In the genomic region with DNA sequence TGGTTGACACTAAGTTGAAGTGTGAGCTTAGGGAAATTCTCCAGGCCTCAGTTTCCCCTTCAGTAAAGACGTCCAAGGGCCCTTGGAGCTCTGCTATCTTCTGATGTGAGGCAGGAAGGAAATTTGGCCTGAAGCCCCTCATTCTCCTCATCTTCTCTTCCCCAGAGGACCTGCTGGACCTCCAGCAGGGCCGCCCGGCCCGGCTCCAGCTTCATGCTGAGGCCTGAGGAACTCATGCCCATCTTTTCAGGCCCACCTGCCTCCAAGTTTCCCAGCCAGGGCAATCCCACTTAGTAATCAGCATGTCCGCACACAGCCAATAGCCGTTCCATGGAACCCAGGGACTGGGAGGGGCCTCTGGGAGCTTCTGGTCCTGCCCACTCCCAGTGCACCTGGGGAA, we compare ENCODE assay signal across 23 cellular contexts. TPM values are rescaled to one million over a fixed set of nuclear protein-coding genes. Genes with fewer than 3 reads are reported as not detected.
"Had no signal": no experiment of that assay in that cellular context is flagged by ENCODE, and none has a peak within 500 bp of the region (broad histone marks: within the 10 kb centered on the region; RNA-seq: fewer than 3 reads in every experiment).

No MANE protein-coding gene starts in this region.

- H3K4me3 ChIP-seq: ascending aorta, body of pancreas, MG63, SJCRH30, SK-N-MC had no signal

- DNase-seq: activated CD4-positive, alpha-beta T cell treated with anti-CD3 and anti-CD28 coated beads, Interleukin-2, amount 10 ng/mL, durations not matched to agents 24 days and 14 days; activated CD4-positive, alpha-beta T cell treated with anti-CD3 and anti-CD28 coated beads, Interleukin-2, amount 50 U/mL, for 4 hours; activated CD8-positive, alpha-beta T cell treated with anti-CD3 and anti-CD28 coated beads, Interleukin-2, amount 10 ng/mL, durations not matched to agents 7 days and 5 days; activated gamma-delta T cell; activated naive CD4-positive, alpha-beta T cell treated with Interleukin-2 at 50 U/mL for 16 hours; activated naive CD8-positive, alpha-beta T cell treated with anti-CD3 and anti-CD28 coated beads, Interleukin-2, amount 10 ng/mL, durations not matched to agents 7 days and 5 days; activated T-cell treated with anti-CD3 and anti-CD28 coated beads, Interleukin-2, amount 50 U/mL, for 24 hours; cerebellar nuclear complex; Kasumi-1; NCI-H1048; NCI-H1930; NCI-H226 had no signal

- H3K4me1 ChIP-seq: ascending aorta had no signal

- H3K36me3 Mint-ChIP-seq: activated naive CD4-positive, alpha-beta T cell treated with anti-CD3 and anti-CD28 coated beads, Interleukin-2, amount 50 U/mL, for 24 hours; activated naive CD8-positive, alpha-beta T cell treated with anti-CD3 and anti-CD28 coated beads, Interleukin-2, amount 10 ng/mL, durations not matched to agents 7 days and 5 days had no signal

- H3K4me1 Mint-ChIP-seq: activated CD4-positive, alpha-beta T cell treated with anti-CD3 and anti-CD28 coated beads, Interleukin-2, amount 10 ng/mL, durations not matched to agents 24 days and 14 days; activated naive CD8-positive, alpha-beta T cell treated with anti-CD3 and anti-CD28 coated beads, Interleukin-2, amount 10 ng/mL, durations not matched to agents 7 days and 5 days had no signal

- ATAC-seq: activated CD8-positive, alpha-beta T cell treated with anti-CD3 and anti-CD28 coated beads, Interleukin-2, amount 10 ng/mL, durations not matched to agents 7 days and 5 days had no signal

- H3K9me3 Mint-ChIP-seq: activated CD4-positive, alpha-beta T cell treated with anti-CD3 and anti-CD28 coated beads, Interleukin-2, amount 10 ng/mL, durations not matched to agents 24 days and 14 days; activated naive CD4-positive, alpha-beta T cell treated with anti-CD3 and anti-CD28 coated beads, Interleukin-2, amount 50 U/mL, for 24 hours; activated naive CD8-positive, alpha-beta T cell treated with anti-CD3 and anti-CD28 coated beads, Interleukin-2, amount 10 ng/mL, durations not matched to agents 7 days and 5 days; activated T-cell treated with anti-CD3 and anti-CD28 coated beads, Interleukin-2, amount 50 U/mL, for 24 hours; activated T-helper 2 cell treated with anti-CD3 and anti-CD28 coated beads, Interferon-gamma antibody, Interleukin-2, Interleukin-4, amounts not matched to agents 10 μg/mL and 5 μg/mL and 100 μg/mL, durations not matched to agents 14 hours and 24 hours and 36 hours had no signal

- H3K27me3 ChIP-seq: ascending aorta, body of pancreas, MG63 had no signal

- H3K36me3 ChIP-seq: ascending aorta, MG63, SJCRH30 had no signal

- H3K9me3 ChIP-seq: ascending aorta, body of pancreas, MG63, SJCRH30 had no signal

- H3K27ac ChIP-seq: ascending aorta, body of pancreas, SJCRH30, SK-N-MC had no signal

- H3K27ac Mint-ChIP-seq: activated CD4-positive, alpha-beta T cell treated with anti-CD3 and anti-CD28 coated beads, Interleukin-2, amount 10 ng/mL, durations not matched to agents 24 days and 14 days; activated CD8-positive, alpha-beta T cell treated with anti-CD3 and anti-CD28 coated beads, Interleukin-2, amount 10 ng/mL, durations not matched to agents 7 days and 5 days; activated naive CD4-positive, alpha-beta T cell treated with anti-CD3 and anti-CD28 coated beads, Interleukin-2, amount 50 U/mL, for 24 hours; activated naive CD8-positive, alpha-beta T cell treated with anti-CD3 and anti-CD28 coated beads, Interleukin-2, amount 10 ng/mL, durations not matched to agents 7 days and 5 days; activated T-cell treated with anti-CD3 and anti-CD28 coated beads, Interleukin-2, amount 50 U/mL, for 24 hours; activated T-helper 2 cell treated with anti-CD3 and anti-CD28 coated beads, Interferon-gamma antibody, Interleukin-2, Interleukin-4, amounts not matched to agents 10 μg/mL and 5 μg/mL and 100 μg/mL, durations not matched to agents 14 hours and 24 hours and 36 hours had no signal

- H3K4me3 Mint-ChIP-seq: activated CD4-positive, alpha-beta T cell treated with anti-CD3 and anti-CD28 coated beads, Interleukin-2, amount 10 ng/mL, durations not matched to agents 24 days and 14 days; activated CD8-positive, alpha-beta T cell treated with anti-CD3 and anti-CD28 coated beads, Interleukin-2, amount 10 ng/mL, durations not matched to agents 7 days and 5 days; activated naive CD4-positive, alpha-beta T cell treated with anti-CD3 and anti-CD28 coated beads, Interleukin-2, amount 50 U/mL, for 24 hours; activated naive CD8-positive, alpha-beta T cell treated with anti-CD3 and anti-CD28 coated beads, Interleukin-2, amount 10 ng/mL, durations not matched to agents 7 days and 5 days; activated T-cell treated with anti-CD3 and anti-CD28 coated beads, Interleukin-2, amount 50 U/mL, for 24 hours had no signal

RNA-seq across cellular contexts. Expression of gene LRRC15, which starts 4.0 kb away (rescaled TPM):
- total RNA-seq: activated CD4-positive, alpha-beta T cell treated with anti-CD3 and anti-CD28 coated beads, Interleukin-2, amount 10 ng/mL, durations not matched to agents 24 days and 14 days; activated CD8-positive, alpha-beta T cell treated with anti-CD3 and anti-CD28 coated beads, Interleukin-2, amount 10 ng/mL, durations not matched to agents 7 days and 5 days; activated naive CD8-positive, alpha-beta T cell treated with anti-CD3 and anti-CD28 coated beads, Interleukin-2, amount 10 ng/mL, durations not matched to agents 7 days and 5 days; activated T-helper 2 cell treated with anti-CD3 and anti-CD28 coated beads, Interferon-gamma antibody, Interleukin-2, Interleukin-4, amounts not matched to agents 10 μg/mL and 5 μg/mL and 100 μg/mL, durations not matched to agents 14 hours and 24 hours and 36 hours; ascending aorta; bronchial epithelial cell; T-helper 1 cell treated with Interleukin-12 subunit alpha and Interleukin-12 subunit beta and Interleukin-4 antibody, amounts not matched to agents 30 ng/mL and 1 ng/mL, for 36 hours; T-helper 2 cell treated with Interferon-gamma antibody and Interleukin-4, amounts not matched to agents 100 ng/mL and 5 ng/mL, for 36 hours had no signal

RNA-seq across cellular contexts. Expression of gene CPN2, which starts 14.4 kb away (rescaled TPM):
- total RNA-seq: activated CD4-positive, alpha-beta T cell treated with anti-CD3 and anti-CD28 coated beads, Interleukin-2, amount 10 ng/mL, durations not matched to agents 24 days and 14 days; activated CD8-positive, alpha-beta T cell treated with anti-CD3 and anti-CD28 coated beads, Interleukin-2, amount 10 ng/mL, durations not matched to agents 7 days and 5 days; activated naive CD8-positive, alpha-beta T cell treated with anti-CD3 and anti-CD28 coated beads, Interleukin-2, amount 10 ng/mL, durations not matched to agents 7 days and 5 days; activated T-helper 2 cell treated with anti-CD3 and anti-CD28 coated beads, Interferon-gamma antibody, Interleukin-2, Interleukin-4, amounts not matched to agents 10 μg/mL and 5 μg/mL and 100 μg/mL, durations not matched to agents 14 hours and 24 hours and 36 hours; ascending aorta; body of pancreas; bronchial epithelial cell; RPMI7951; SJCRH30; T-helper 1 cell treated with Interleukin-12 subunit alpha and Interleukin-12 subunit beta and Interleukin-4 antibody, amounts not matched to agents 30 ng/mL and 1 ng/mL, for 36 hours; T-helper 2 cell treated with Interferon-gamma antibody and Interleukin-4, amounts not matched to agents 100 ng/mL and 5 ng/mL, for 36 hours had no signal

RNA-seq across cellular contexts. Expression of gene GP5, which starts 33.5 kb away (rescaled TPM):
- total RNA-seq: body of pancreas, RPMI7951, SJCRH30 had no signal
